3 cellular contexts compared by ENCODE assay signal in the genomic region with DNA sequence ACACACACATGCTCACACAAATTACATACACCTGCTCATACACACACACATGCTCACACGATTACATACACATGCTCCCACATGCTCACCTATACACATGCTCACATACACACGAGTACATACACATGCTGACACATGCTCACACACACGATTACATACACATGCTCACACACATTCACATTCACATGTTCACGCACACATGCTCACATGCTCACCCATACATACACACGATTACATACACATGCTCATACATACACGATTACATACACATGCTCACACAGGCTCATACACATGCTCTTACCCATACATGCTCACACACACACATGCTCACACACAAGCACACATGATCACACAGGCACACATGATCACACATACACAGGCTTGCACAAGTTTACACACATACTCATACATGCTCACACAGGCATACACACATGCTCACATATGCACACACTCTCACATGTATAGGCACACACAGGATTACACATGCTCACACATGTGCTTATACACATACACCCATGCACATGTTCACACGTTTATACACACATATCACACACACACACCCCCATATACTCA.
TF ChIP-seq lines count a peak whose summit lies in the region.

No MANE protein-coding gene starts in this region.

TF ChIP-seq in GM12891, 5 proteins besides CTCF, POLR2A, EP300 and RAD21:
- TF ChIP-seq PAX5 (IDR thresholded peaks at IDR 0.05; ENCODE audit: insufficient read depth, low read length, severe bottlenecking) (no peak), POLR2AphosphoS5 (IDR thresholded peaks at IDR 0.05; ENCODE audit: low read depth, low read length) (no peak), TAF1 (IDR thresholded peaks at IDR 0.05; ENCODE audit: low read depth, low read length) (no peak), POU2F2 (IDR thresholded peaks at IDR 0.05; ENCODE audit: low read depth, low read length) (no peak)

TF ChIP-seq in IMR-90, 13 proteins besides CTCF, POLR2A, EP300 and RAD21:
- TF ChIP-seq SMC3 (IDR thresholded peaks at IDR 0.05; ENCODE audit: low read depth, low read length): no peak
- TF ChIP-seq FOS (IDR thresholded peaks at IDR 0.05; ENCODE audit: low read depth, low read length): no peak
- no peak for TF ChIP-seq MAFK (IDR thresholded peaks at IDR 0.05; ENCODE audit: low read depth, low read length)
TF ChIP-seq in IMR-90: peak in this region for 0.

TF ChIP-seq in H1, 55 proteins besides CTCF, POLR2A, EP300 and RAD21:
- TF ChIP-seq PHF8 (conservative IDR thresholded peaks at IDR 0.05; ENCODE audit: low read depth, low read length): no peak
- TF ChIP-seq TAF1 (IDR thresholded peaks at IDR 0.05; ENCODE audit: low read depth, low read length): no peak
- no peak for TF ChIP-seq HDAC2 (IDR thresholded peaks at IDR 0.05; ENCODE audit: borderline replicate concordance in 1 of 2, low read depth in 2 of 2, low read length in 2 of 2)
- TF ChIP-seq, protein P1, sequence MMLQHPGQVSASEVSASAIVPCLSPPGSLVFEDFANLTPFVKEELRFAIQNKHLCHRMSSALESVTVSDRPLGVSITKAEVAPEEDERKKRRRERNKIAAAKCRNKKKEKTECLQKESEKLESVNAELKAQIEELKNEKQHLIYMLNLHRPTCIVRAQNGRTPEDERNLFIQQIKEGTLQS (IDR thresholded peaks at IDR 0.05; ENCODE audit: insufficient read depth, low read depth, low read length): no peak
- TF ChIP-seq CEBPB (IDR thresholded peaks at IDR 0.05; ENCODE audit: low read depth, low read length): no peak
